15 cellular contexts compared by ENCODE assay signal in the genomic region with DNA sequence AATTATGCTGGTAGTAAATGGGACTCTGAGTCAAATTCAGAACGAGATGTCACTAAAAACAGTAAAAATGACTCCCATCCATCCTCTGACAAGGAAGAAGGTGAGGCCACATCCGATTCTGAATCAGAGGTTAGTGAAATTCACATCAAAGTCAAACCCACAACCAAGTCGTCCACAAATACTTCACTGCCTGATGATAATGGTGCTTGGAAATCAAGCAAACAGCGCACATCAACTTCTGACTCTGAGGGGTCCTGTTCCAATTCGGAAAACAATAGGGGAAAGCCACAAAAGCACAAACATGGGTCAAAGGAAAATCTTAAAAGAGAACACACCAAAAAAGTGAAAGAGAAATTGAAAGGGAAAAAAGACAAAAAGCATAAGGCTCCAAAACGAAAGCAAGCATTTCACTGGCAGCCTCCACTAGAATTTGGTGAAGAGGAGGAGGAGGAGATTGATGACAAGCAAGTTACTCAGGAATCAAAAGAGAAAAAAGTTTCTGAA. TPM values are rescaled to one million over a fixed set of nuclear protein-coding genes. Genes with fewer than 3 reads are reported as not detected.
DNase-seq lines count a peak whose midpoint lies in the region; TF ChIP-seq lines count a peak whose summit lies in the region.
"Had no signal": no experiment of that assay in that cellular context is flagged by ENCODE, and none has a peak within 500 bp of the region (broad histone marks: within the 10 kb centered on the region; RNA-seq: fewer than 3 reads in every experiment).

No MANE protein-coding gene starts in this region.

- TF ChIP-seq POLR2A in vagina (IDR thresholded peaks at IDR 0.05) = no peak

- POLR2A ChIA-PET in activated CD4-positive, alpha-beta T cell treated with anti-CD3 and anti-CD28 coated beads, Interleukin-2, amount 10 ng/mL, durations not matched to agents 7 days and 5 days (lab: Charles Lee) = no interaction called here

- H3K9me3 ChIP-seq in vagina = no peaks in the 10 kb centered on the region
- H3K9me3 ChIP-seq: BLaER1, heart left ventricle, SJSA1 had no signal

- TF ChIP-seq CTCF in fibroblast of villous mesenchyme (IDR thresholded peaks at IDR 0.05; ENCODE audit: insufficient read depth, low read depth, low read length) (no peak), vagina (IDR thresholded peaks at IDR 0.05) (no peak)

- intact Hi-C loops in vagina (cut with DNase I) = no loop called here
- intact Hi-C loops in posterior cingulate gyrus (cut with DNase I) = no loop called here

- CTCF ChIA-PET in activated CD4-positive, alpha-beta T cell treated with anti-CD3 and anti-CD28 coated beads, Interleukin-2, amount 10 ng/mL, durations not matched to agents 7 days and 5 days (lab: Charles Lee) = interaction anchor here (1.3 kb wide), 1 partner anchor 14 kb away, joined by 4 read pairs; no protein-coding TSS in a partner anchor

- no peaks in the 10 kb centered on the region for H3K27me3 Mint-ChIP-seq in activated CD4-positive, alpha-beta T cell treated with anti-CD3 and anti-CD28 coated beads, Interleukin-2, amount 10 ng/mL, durations not matched to agents 7 days and 5 days
- H3K27me3 Mint-ChIP-seq: dendritic cell treated with granulocyte-macrophage colony-stimulating factor and Interleukin-4, amounts not matched to agents 40 ng/mL and 50 ng/mL, for 4 days; stimulated activated naive B cell treated with anti-CD40 and anti-IgM and Interleukin-4, amounts not matched to agents 10 μg/mL and 1 μg/mL and 100 μg/mL, for 72 hours had no signal

- H3K4me3 ChIP-seq in fibroblast of villous mesenchyme (ENCODE audit: low read depth, low read length) (no peak overlapping the region), vagina (no peak overlapping the region)
- H3K4me3 ChIP-seq: BLaER1, heart left ventricle, SJSA1 had no signal

- no peak overlapping the region for H3K27ac Mint-ChIP-seq in activated CD4-positive, alpha-beta T cell treated with anti-CD3 and anti-CD28 coated beads, Interleukin-2, amount 10 ng/mL, durations not matched to agents 7 days and 5 days
- H3K27ac Mint-ChIP-seq: dendritic cell treated with granulocyte-macrophage colony-stimulating factor and Interleukin-4, amounts not matched to agents 40 ng/mL and 50 ng/mL, for 4 days; stimulated activated naive B cell treated with anti-CD40 and anti-IgM and Interleukin-4, amounts not matched to agents 10 μg/mL and 1 μg/mL and 100 μg/mL, for 72 hours had no signal

- peaks cover 6 to 94% of the 10 kb centered on the region in 2 donors for H3K36me3 ChIP-seq in vagina

- H3K4me1 Mint-ChIP-seq in activated CD4-positive, alpha-beta T cell treated with anti-CD3 and anti-CD28 coated beads, Interleukin-2, amount 10 ng/mL, durations not matched to agents 7 days and 5 days = peaks cover 14% of the 10 kb centered on the region

- DNase-seq in stimulated activated CD4-positive, alpha-beta T cell treated with anti-CD3 and anti-CD28 coated beads, Interleukin-15, amount 100 ng/mL, for 48 hours (ENCODE audit: low read depth in 2 of 2) = peak; percentile 35 to 39
- no peak for DNase-seq in stimulated activated CD4-positive, alpha-beta T cell treated with anti-CD3 and anti-CD28 coated beads, Interleukin-4, amount 100 ng/mL, for 1 hour
- peak; percentile 71 for DNase-seq in activated CD4-positive, alpha-beta T cell treated with anti-CD3 and anti-CD28 coated beads, Interleukin-2, amount 10 ng/mL, durations not matched to agents 7 days and 5 days
- DNase-seq in fibroblast of villous mesenchyme (ENCODE audit: low read depth) (peak; percentile 40), vagina (ENCODE audit: extremely low spot score in 2 of 2) (no peak), posterior cingulate gyrus (no peak), G401 (ENCODE audit: low spot score) (no peak), amniotic stem cell (lab: John Stamatoyannopoulos, UW) (no peak)
- DNase-seq: heart left ventricle; midbrain; NCI-H524; stimulated activated naive B cell treated with anti-CD40 and anti-IgM and Interleukin-4, amounts not matched to agents 10 μg/mL and 1 μg/mL and 100 μg/mL, for 72 hours had no signal

- no peaks in the 10 kb centered on the region for H3K27me3 ChIP-seq in vagina
- H3K27me3 ChIP-seq: BLaER1, heart left ventricle, SJSA1 had no signal

- H3K4me3 Mint-ChIP-seq in activated CD4-positive, alpha-beta T cell treated with anti-CD3 and anti-CD28 coated beads, Interleukin-2, amount 10 ng/mL, durations not matched to agents 7 days and 5 days = no peak overlapping the region
- H3K4me3 Mint-ChIP-seq: dendritic cell treated with granulocyte-macrophage colony-stimulating factor and Interleukin-4, amounts not matched to agents 40 ng/mL and 50 ng/mL, for 4 days; stimulated activated naive B cell treated with anti-CD40 and anti-IgM and Interleukin-4, amounts not matched to agents 10 μg/mL and 1 μg/mL and 100 μg/mL, for 72 hours had no signal

- no peaks in the 10 kb centered on the region for H3K9me3 Mint-ChIP-seq in activated CD4-positive, alpha-beta T cell treated with anti-CD3 and anti-CD28 coated beads, Interleukin-2, amount 10 ng/mL, durations not matched to agents 7 days and 5 days
- H3K9me3 Mint-ChIP-seq: dendritic cell treated with granulocyte-macrophage colony-stimulating factor and Interleukin-4, amounts not matched to agents 40 ng/mL and 50 ng/mL, for 4 days; stimulated activated naive B cell treated with anti-CD40 and anti-IgM and Interleukin-4, amounts not matched to agents 10 μg/mL and 1 μg/mL and 100 μg/mL, for 72 hours had no signal

- peak overlapping the region; percentile 10 for H3K27ac ChIP-seq in vagina
- H3K27ac ChIP-seq: BLaER1, SJSA1 had no signal

- H3K36me3 Mint-ChIP-seq in activated CD4-positive, alpha-beta T cell treated with anti-CD3 and anti-CD28 coated beads, Interleukin-2, amount 10 ng/mL, durations not matched to agents 7 days and 5 days (ENCODE audit: low read depth) = peaks cover 34% of the 10 kb centered on the region

- in situ Hi-C loops in G401 (cut with HindIII; ENCODE audit: low sequenced_read_pairs) = no loop called here

- H3K4me1 ChIP-seq in vagina = no peaks in the 10 kb centered on the region
- H3K4me1 ChIP-seq: BLaER1 had no signal

RNA-seq across cellular contexts. Expression of a gene that starts 15.1 kb away (rescaled TPM):
- total RNA-seq in activated CD4-positive, alpha-beta T cell treated with anti-CD3 and anti-CD28 coated beads, Interleukin-2, amount 10 ng/mL, durations not matched to agents 7 days and 5 days = under 1 TPM; 0.21 to 0.22 TPM
- total RNA-seq in fibroblast of villous mesenchyme = 25.4 and 25.9 TPM in 2 replicates
- total RNA-seq in vagina = 47.9 TPM
- 12.7 and 16.1 TPM in 2 replicates for total RNA-seq in G401 (2014; rRNA removed; shearing (Covaris generic))

RNA-seq across cellular contexts. Expression of a gene that starts 37.9 kb away (rescaled TPM):
- total RNA-seq in activated CD4-positive, alpha-beta T cell treated with anti-CD3 and anti-CD28 coated beads, Interleukin-2, amount 10 ng/mL, durations not matched to agents 7 days and 5 days = 100 to 1,000 TPM in 1 of 2 experiments, 10 to 100 TPM in 1; 96.4 to 106 TPM
- total RNA-seq in fibroblast of villous mesenchyme = 69.6 and 82.9 TPM in 2 replicates
- 128 TPM for total RNA-seq in vagina
- total RNA-seq in G401 (2014; rRNA removed; shearing (Covaris generic)) = 9.5 and 23.6 TPM in 2 replicates

RNA-seq across cellular contexts. Expression of a gene that starts 46.9 kb away (rescaled TPM):
- not detected for total RNA-seq in activated CD4-positive, alpha-beta T cell treated with anti-CD3 and anti-CD28 coated beads, Interleukin-2, amount 10 ng/mL, durations not matched to agents 7 days and 5 days
- not detected in 2 replicates for total RNA-seq in fibroblast of villous mesenchyme
- total RNA-seq in vagina = not detected
- not detected in 2 replicates for total RNA-seq in G401 (2014; rRNA removed; shearing (Covaris generic))
- total RNA-seq: SJSA1 had no signal

RNA-seq across cellular contexts. Expression of a gene that starts 47.7 kb away (rescaled TPM):
- total RNA-seq in activated CD4-positive, alpha-beta T cell treated with anti-CD3 and anti-CD28 coated beads, Interleukin-2, amount 10 ng/mL, durations not matched to agents 7 days and 5 days = 10 to 100 TPM; 48.9 to 63.6 TPM
- total RNA-seq in fibroblast of villous mesenchyme = 10.3 and 24.6 TPM in 2 replicates
- 19.2 TPM for total RNA-seq in vagina
- total RNA-seq in G401 (2014; rRNA removed; shearing (Covaris generic)) = 41.1 and 45.8 TPM in 2 replicates

RNA-seq across cellular contexts. Expression of a gene that starts 56.6 kb away (rescaled TPM):
- 10 to 100 TPM; 56.0 to 58.9 TPM for total RNA-seq in activated CD4-positive, alpha-beta T cell treated with anti-CD3 and anti-CD28 coated beads, Interleukin-2, amount 10 ng/mL, durations not matched to agents 7 days and 5 days
- total RNA-seq in fibroblast of villous mesenchyme (69.3 and 78.6 TPM in 2 replicates), vagina (27.5 TPM)
- total RNA-seq in G401 (2014; rRNA removed; shearing (Covaris generic)) = 83.4 and 84.3 TPM in 2 replicates

Comparison
In these comparisons a context has a peak if more than half of its experiments do, and no peak if none do; other contexts are left out.
1. DNase-seq: peak in stimulated activated CD4-positive, alpha-beta T cell treated with anti-CD3 and anti-CD28 coated beads, Interleukin-15, amount 100 ng/mL, for 48 hours (2 of 2), activated CD4-positive, alpha-beta T cell treated with anti-CD3 and anti-CD28 coated beads, Interleukin-2, amount 10 ng/mL, durations not matched to agents 7 days and 5 days (single experiment) and fibroblast of villous mesenchyme (single experiment); none in stimulated activated CD4-positive, alpha-beta T cell treated with anti-CD3 and anti-CD28 coated beads, Interleukin-4, amount 100 ng/mL, for 1 hour (single experiment), vagina (0 of 2), posterior cingulate gyrus (0 of 10), G401 (single experiment) and amniotic stem cell (single experiment).
2. RNA of a gene that starts 15.1 kb away (total RNA-seq): 47.9 TPM in vagina (single experiment), 25.4 to 25.9 TPM in fibroblast of villous mesenchyme and 12.7 to 16.1 TPM in G401; 0.21 to 0.22 TPM in activated CD4-positive, alpha-beta T cell treated with anti-CD3 and anti-CD28 coated beads, Interleukin-2, amount 10 ng/mL, durations not matched to agents 7 days and 5 days; every median in the first group is over 10 times any median in the second.